Comparison of ENCODE assay signal across 21 cellular contexts in genomic region chr5:86997501-86997900, GRCh38.
"Had no signal": no experiment of that assay in that cellular context is flagged by ENCODE, and none has a peak within 500 bp of the region (broad histone marks: within the 10 kb centered on the region; RNA-seq: fewer than 3 reads in every experiment).

No MANE protein-coding gene starts in this region.

- H3K36me3 Mint-ChIP-seq: naive thymus-derived CD8-positive, alpha-beta T cell; stimulated activated naive B cell treated with anti-CD40 and anti-IgM and Interleukin-4, amounts not matched to agents 10 μg/mL and 1 μg/mL and 100 μg/mL, for 72 hours; T-cell had no signal

- H3K9me3 Mint-ChIP-seq: activated naive CD8-positive, alpha-beta T cell treated with anti-CD3 and anti-CD28 coated beads, Interleukin-2, amount 50 U/mL, for 24 hours; activated T-helper 1 cell treated with anti-CD3 and anti-CD28 coated beads, Interleukin-12 subunit alpha, Interleukin-12 subunit beta, Interleukin-2, Interleukin-4 antibody, amounts not matched to agents 30 ng/mL and 10 ng/mL and 1 ng/mL, durations not matched to agents 14 hours and 24 hours and 36 hours had no signal

- H3K79me2 ChIP-seq: parathyroid adenoma had no signal

- H2AFZ ChIP-seq: parathyroid adenoma had no signal

- H3K27me3 ChIP-seq: ascending aorta, esophagus squamous epithelium, neutrophil, thyroid gland, uterus had no signal

- H3K4me1 Mint-ChIP-seq: activated naive CD8-positive, alpha-beta T cell treated with anti-CD3 and anti-CD28 coated beads, Interleukin-2, amount 50 U/mL, for 24 hours; naive thymus-derived CD8-positive, alpha-beta T cell; stimulated activated naive B cell treated with anti-CD40 and anti-IgM and Interleukin-4, amounts not matched to agents 10 μg/mL and 1 μg/mL and 100 μg/mL, for 72 hours; T-cell had no signal

- H3K4me1 ChIP-seq: ascending aorta, esophagus squamous epithelium, parathyroid adenoma, thyroid gland, uterus had no signal

- H3K4me3 Mint-ChIP-seq: activated naive CD8-positive, alpha-beta T cell treated with anti-CD3 and anti-CD28 coated beads, Interleukin-2, amount 50 U/mL, for 24 hours; activated T-helper 1 cell treated with anti-CD3 and anti-CD28 coated beads, Interleukin-12 subunit alpha, Interleukin-12 subunit beta, Interleukin-2, Interleukin-4 antibody, amounts not matched to agents 30 ng/mL and 10 ng/mL and 1 ng/mL, durations not matched to agents 14 hours and 24 hours and 36 hours; naive thymus-derived CD8-positive, alpha-beta T cell; stimulated activated naive B cell treated with anti-CD40 and anti-IgM and Interleukin-4, amounts not matched to agents 10 μg/mL and 1 μg/mL and 100 μg/mL, for 72 hours; T-cell had no signal

- H3K4me3 ChIP-seq: ascending aorta, coronary artery, esophagus squamous epithelium, thyroid gland, uterus had no signal

- H3K27ac ChIP-seq: ascending aorta, coronary artery, esophagus squamous epithelium, neutrophil, parathyroid adenoma, thyroid gland, uterus had no signal

- H3K27ac Mint-ChIP-seq: activated naive CD8-positive, alpha-beta T cell treated with anti-CD3 and anti-CD28 coated beads, Interleukin-2, amount 50 U/mL, for 24 hours; activated T-helper 1 cell treated with anti-CD3 and anti-CD28 coated beads, Interleukin-12 subunit alpha, Interleukin-12 subunit beta, Interleukin-2, Interleukin-4 antibody, amounts not matched to agents 30 ng/mL and 10 ng/mL and 1 ng/mL, durations not matched to agents 14 hours and 24 hours and 36 hours; stimulated activated naive B cell treated with anti-CD40 and anti-IgM and Interleukin-4, amounts not matched to agents 10 μg/mL and 1 μg/mL and 100 μg/mL, for 72 hours; T-cell had no signal

- H3K27me3 Mint-ChIP-seq: activated naive CD8-positive, alpha-beta T cell treated with anti-CD3 and anti-CD28 coated beads, Interleukin-2, amount 50 U/mL, for 24 hours had no signal

- H3K36me3 ChIP-seq: ascending aorta, esophagus squamous epithelium, neutrophil, thyroid gland, uterus had no signal

- ATAC-seq: activated CD4-positive, CD25-positive, alpha-beta regulatory T cell treated with anti-CD3 and anti-CD28 coated beads, Interleukin-2, amount 50 U/mL, for 24 hours; activated naive CD8-positive, alpha-beta T cell treated with anti-CD3 and anti-CD28 coated beads, Interleukin-2, amount 50 U/mL, for 24 hours; left lobe of liver; naive thymus-derived CD8-positive, alpha-beta T cell; stimulated activated naive B cell treated with anti-CD40 and anti-IgM and Interleukin-4, amounts not matched to agents 10 μg/mL and 1 μg/mL and 100 μg/mL, for 72 hours; T-cell had no signal

- H3K9me3 ChIP-seq: ascending aorta, esophagus squamous epithelium, neutrophil, thyroid gland, uterus had no signal

- H3K9ac ChIP-seq: parathyroid adenoma had no signal

- DNase-seq: activated CD4-positive, alpha-beta T cell treated with anti-CD3 and anti-CD28 coated beads, Interleukin-2, amount 50 U/mL, for 1 hour; activated CD8-positive, alpha-beta memory T cell treated with anti-CD3 and anti-CD28 coated beads for 24 hours; activated naive CD4-positive, alpha-beta T cell; activated naive CD8-positive, alpha-beta T cell treated with anti-CD3 and anti-CD28 coated beads, Interleukin-2, amount 50 U/mL, for 24 hours; effector CD8-positive, alpha-beta T cell; esophagus squamous epithelium; naive thymus-derived CD8-positive, alpha-beta T cell; retina; stimulated activated CD4-positive, alpha-beta T cell treated with anti-CD3 and anti-CD28 coated beads, Interleukin-2, amount 100 ng/mL, for 48 hours; stimulated activated naive B cell treated with anti-CD40 and anti-IgM and Interleukin-4, amounts not matched to agents 10 μg/mL and 1 μg/mL and 100 μg/mL, for 72 hours; T-cell; T-helper 9 cell; thyroid gland; uterus had no signal
